ENCODE assay signal across 29 cellular contexts in the genomic region with DNA sequence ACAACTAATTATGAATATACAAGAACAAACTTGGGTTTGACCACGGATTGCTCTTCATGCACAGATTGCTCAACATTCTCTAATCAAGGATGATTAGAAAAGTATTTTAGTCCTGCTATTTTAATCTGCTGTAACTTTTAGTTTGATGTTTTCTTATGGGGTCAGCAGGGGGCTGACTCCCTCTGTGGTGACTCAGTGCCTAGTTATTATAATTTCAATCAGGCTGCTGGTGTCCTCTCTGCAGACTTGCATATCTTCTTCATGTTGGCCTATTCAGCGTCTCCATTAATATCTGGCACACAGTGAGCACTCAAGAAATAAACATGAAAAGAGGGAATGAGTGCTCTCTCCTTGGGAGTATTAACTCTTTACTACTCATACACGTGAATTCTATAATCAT.
"Had no signal": no experiment of that assay in that cellular context is flagged by ENCODE, and none has a peak within 500 bp of the region (broad histone marks: within the 10 kb centered on the region; RNA-seq: fewer than 3 reads in every experiment).

No MANE protein-coding gene starts in this region.

- H3K36me3 ChIP-seq: adrenal gland, ascending aorta, heart right ventricle, pancreas, right atrium auricular region, stomach, thyroid gland, upper lobe of left lung, vagina had no signal

- H3K27me3 Mint-ChIP-seq: activated naive CD8-positive, alpha-beta T cell treated with anti-CD3 and anti-CD28 coated beads for 36 hours; stimulated activated naive B cell treated with anti-CD40 and anti-IgM and Interleukin-4, amounts not matched to agents 10 μg/mL and 1 μg/mL and 100 μg/mL, for 72 hours had no signal

- DNase-seq: activated CD4-positive, alpha-beta T cell treated with anti-CD3 and anti-CD28 coated beads for 4 hours; activated CD4-positive, alpha-beta T cell treated with anti-CD3 and anti-CD28 coated beads, Interleukin-2, amount 50 U/mL, for 4 hours; activated CD4-positive, CD25-positive, alpha-beta regulatory T cell; activated effector memory CD4-positive, alpha-beta T cell treated with Interleukin-2 at 50 U/mL for 16 hours; activated naive CD4-positive, alpha-beta T cell treated with Interleukin-2 at 50 U/mL for 16 hours; activated naive CD8-positive, alpha-beta T cell treated with anti-CD3 and anti-CD28 coated beads for 36 hours; activated T-cell treated with anti-CD3 and anti-CD28 coated beads for 4 hours; activated T-cell treated with anti-CD3 and anti-CD28 coated beads, Interleukin-2, amount 50 U/mL, for 72 hours; adrenal gland; caudate nucleus; endodermal cell; foreskin keratinocyte; heart right ventricle; left ventricle myocardium superior; nephron progenitor cell; pancreas; psoas muscle; stimulated activated CD4-positive, alpha-beta T cell treated with anti-CD3 and anti-CD28 coated beads, Interleukin-15, amount 100 ng/mL, for 24 hours; stimulated activated CD4-positive, alpha-beta T cell treated with anti-CD3 and anti-CD28 coated beads, Interleukin-2, amount 100 ng/mL, for 24 hours; stimulated activated naive B cell treated with anti-CD40 and anti-IgM and Interleukin-4, amounts not matched to agents 10 μg/mL and 1 μg/mL and 100 μg/mL, for 72 hours; stomach; thyroid gland; upper lobe of left lung had no signal

- H3K27me3 ChIP-seq: adrenal gland, ascending aorta, foreskin keratinocyte, heart right ventricle, pancreas, right atrium auricular region, stomach, thyroid gland, upper lobe of left lung, vagina had no signal

- H3K4me3 Mint-ChIP-seq: activated naive CD8-positive, alpha-beta T cell treated with anti-CD3 and anti-CD28 coated beads for 36 hours; activated T-cell treated with anti-CD3 and anti-CD28 coated beads, Interleukin-2, amount 50 U/mL, for 72 hours; endodermal cell; nephron progenitor cell; stimulated activated naive B cell treated with anti-CD40 and anti-IgM and Interleukin-4, amounts not matched to agents 10 μg/mL and 1 μg/mL and 100 μg/mL, for 72 hours; T-helper 2 cell treated with Interferon-gamma antibody and Interleukin-4, amounts not matched to agents 5 μg/mL and 100 μg/mL, for 36 hours had no signal

- H3K4me2 ChIP-seq: smooth muscle cell had no signal

- H3K36me3 Mint-ChIP-seq: activated naive CD8-positive, alpha-beta T cell treated with anti-CD3 and anti-CD28 coated beads for 36 hours; stimulated activated naive B cell treated with anti-CD40 and anti-IgM and Interleukin-4, amounts not matched to agents 10 μg/mL and 1 μg/mL and 100 μg/mL, for 72 hours had no signal

- H3K4me1 ChIP-seq: adrenal gland, ascending aorta, foreskin keratinocyte, pancreas, psoas muscle, right atrium auricular region, thyroid gland, upper lobe of left lung, vagina had no signal

- ATAC-seq: activated T-cell treated with anti-CD3 and anti-CD28 coated beads, Interleukin-2, amount 50 U/mL, for 72 hours; esophagus mucosa; foreskin keratinocyte; heart right ventricle; left ventricle myocardium superior; pancreas; psoas muscle; stimulated activated naive B cell treated with anti-CD40 and anti-IgM and Interleukin-4, amounts not matched to agents 10 μg/mL and 1 μg/mL and 100 μg/mL, for 72 hours had no signal

- H3K9me3 Mint-ChIP-seq: stimulated activated naive B cell treated with anti-CD40 and anti-IgM and Interleukin-4, amounts not matched to agents 10 μg/mL and 1 μg/mL and 100 μg/mL, for 72 hours; T-helper 2 cell treated with Interferon-gamma antibody and Interleukin-4, amounts not matched to agents 5 μg/mL and 100 μg/mL, for 36 hours had no signal

- H3K27ac Mint-ChIP-seq: activated naive CD8-positive, alpha-beta T cell treated with anti-CD3 and anti-CD28 coated beads for 36 hours; activated T-cell treated with anti-CD3 and anti-CD28 coated beads, Interleukin-2, amount 50 U/mL, for 72 hours; endodermal cell; nephron progenitor cell; stimulated activated naive B cell treated with anti-CD40 and anti-IgM and Interleukin-4, amounts not matched to agents 10 μg/mL and 1 μg/mL and 100 μg/mL, for 72 hours; T-helper 2 cell treated with Interferon-gamma antibody and Interleukin-4, amounts not matched to agents 5 μg/mL and 100 μg/mL, for 36 hours had no signal

- H3K4me1 Mint-ChIP-seq: activated naive CD8-positive, alpha-beta T cell treated with anti-CD3 and anti-CD28 coated beads for 36 hours; nephron progenitor cell; stimulated activated naive B cell treated with anti-CD40 and anti-IgM and Interleukin-4, amounts not matched to agents 10 μg/mL and 1 μg/mL and 100 μg/mL, for 72 hours had no signal

- H3K9me3 ChIP-seq: adrenal gland, ascending aorta, pancreas, psoas muscle, right atrium auricular region, stomach, thyroid gland, upper lobe of left lung, vagina had no signal

- H3K27ac ChIP-seq: adrenal gland, ascending aorta, foreskin keratinocyte, heart right ventricle, pancreas, psoas muscle, right atrium auricular region, stomach, thyroid gland, upper lobe of left lung, vagina had no signal

- H3K4me3 ChIP-seq: adrenal gland, ascending aorta, heart right ventricle, pancreas, psoas muscle, right atrium auricular region, smooth muscle cell, stomach, thyroid gland, upper lobe of left lung, vagina had no signal
